13 cellular contexts compared by ENCODE assay signal in the genomic region with DNA sequence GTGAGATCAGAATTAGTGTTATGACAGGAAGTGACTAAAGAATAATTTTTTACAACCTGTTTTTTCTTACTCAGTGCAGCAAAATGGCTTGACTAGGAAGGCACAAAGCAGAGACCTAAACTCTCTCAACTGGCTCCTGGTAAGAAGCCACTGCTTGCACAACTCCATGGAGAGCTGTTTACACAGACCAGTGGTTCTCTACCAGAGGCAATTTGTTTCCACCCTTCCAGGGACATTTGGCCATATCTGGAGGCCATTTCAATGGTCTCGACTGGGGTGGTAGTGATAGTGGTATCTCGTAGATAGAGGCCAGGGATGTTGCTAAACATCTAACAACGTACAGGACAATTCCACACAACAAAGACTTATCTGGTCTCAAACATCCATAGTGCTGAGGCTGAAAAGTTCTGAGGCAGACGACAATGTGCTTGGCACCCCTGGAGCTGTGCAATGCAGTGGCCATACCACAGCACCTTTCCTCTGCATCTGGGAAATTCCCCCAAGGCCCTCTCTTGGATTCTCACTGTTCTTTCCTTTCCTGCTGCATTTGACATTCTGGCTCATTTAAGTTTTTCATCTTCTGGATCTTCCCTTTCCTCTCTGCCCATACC.
DNase-seq lines count a peak whose midpoint lies in the region; ATAC-seq and TF ChIP-seq lines count a peak whose summit lies in the region.
"Had no signal": no experiment of that assay in that cellular context is flagged by ENCODE, and none has a peak within 500 bp of the region (broad histone marks: within the 10 kb centered on the region; RNA-seq: fewer than 3 reads in every experiment).

No MANE protein-coding gene starts in this region.

- H3K4me1 Mint-ChIP-seq in natural killer cell treated with Interleukin-12 subunit alpha and Interleukin-12 subunit beta and Interleukin-15 and Interleukin-18, amount 100 ng/mL, for 72 hours (ENCODE audit: low read depth in 2 of 2), result no peaks in the 10 kb centered on the region
- H3K4me1 Mint-ChIP-seq: CD4-positive, CD25-positive, alpha-beta regulatory T cell had no signal

- peak; percentile 17 for DNase-seq in AG08395 (ENCODE audit: low spot score)
- peak; percentile 25 to 48 (median 44) for DNase-seq in body of pancreas
- DNase-seq in left lobe of liver (ENCODE audit: low spot score), result no peak
- no peak for DNase-seq in NCI-H2171 (lab: John Stamatoyannopoulos, UW)
- DNase-seq in natural killer cell treated with Interleukin-12 subunit alpha and Interleukin-12 subunit beta and Interleukin-15 and Interleukin-18, amount 100 ng/mL, for 72 hours (ENCODE audit: low spot score), result no peak
- no peak for DNase-seq in NCI-H774 (lab: John Stamatoyannopoulos, UW)
- DNase-seq in right cardiac atrium, result no peak
- DNase-seq: anterior cingulate cortex; CD4-positive, CD25-positive, alpha-beta regulatory T cell; NCI-H1105 treated with DMSO at 0.1 percent for 48 hours; stimulated activated CD4-positive, alpha-beta T cell treated with anti-CD3 and anti-CD28 coated beads, Interleukin-4, amount 100 ng/mL, for 24 hours; T-cell had no signal

- 88% methylated on average over 4 of the region's 4 CpGs for WGBS in HUES64
- WGBS in body of pancreas, 2 donors, result 25 to 44% methylated on average over 4 of the region's 4 CpGs
- 67% methylated on average over 4 of the region's 4 CpGs for WGBS in right cardiac atrium

- peaks cover 5 to 9% of the 10 kb centered on the region in 2 donors for H3K27me3 Mint-ChIP-seq in natural killer cell treated with Interleukin-12 subunit alpha and Interleukin-12 subunit beta and Interleukin-15 and Interleukin-18, amount 100 ng/mL, for 72 hours
- H3K27me3 Mint-ChIP-seq: CD4-positive, CD25-positive, alpha-beta regulatory T cell had no signal

- H3K9me3 Mint-ChIP-seq in natural killer cell treated with Interleukin-12 subunit alpha and Interleukin-12 subunit beta and Interleukin-15 and Interleukin-18, amount 100 ng/mL, for 72 hours, result peaks cover 3% of the 10 kb centered on the region
- H3K9me3 Mint-ChIP-seq: T-cell had no signal

- H3K4me3 ChIP-seq in HUES64 (ENCODE audit: low read length), result no peak overlapping the region
- no peak overlapping the region for H3K4me3 ChIP-seq in body of pancreas
- H3K4me3 ChIP-seq in right cardiac atrium (ENCODE audit: low read length), result no peak overlapping the region

- H3K9ac ChIP-seq in HUES64 (ENCODE audit: low read depth, low read length), result no peak overlapping the region

- intact Hi-C loops in body of pancreas (cut with DNase I), result no loop called here
- intact Hi-C loops in right cardiac atrium (cut with DNase I), result no loop called here

- TF ChIP-seq POLR2A in body of pancreas (IDR thresholded peaks at IDR 0.05), result no peak

- TF ChIP-seq CTCF in body of pancreas (IDR thresholded peaks at IDR 0.05), result no peak

- ATAC-seq in body of pancreas (peak; percentile 84), left lobe of liver (peak; percentile 61), right cardiac atrium (no peak)
- ATAC-seq in natural killer cell treated with Interleukin-12 subunit alpha and Interleukin-12 subunit beta and Interleukin-15 and Interleukin-18, amount 100 ng/mL, for 72 hours, result no peak
- ATAC-seq: T-cell had no signal

- no peaks in the 10 kb centered on the region for H3K36me3 Mint-ChIP-seq in natural killer cell treated with Interleukin-12 subunit alpha and Interleukin-12 subunit beta and Interleukin-15 and Interleukin-18, amount 100 ng/mL, for 72 hours
- H3K36me3 Mint-ChIP-seq: CD4-positive, CD25-positive, alpha-beta regulatory T cell; T-cell had no signal

- H3K27me3 ChIP-seq in HUES64 (ENCODE audit: insufficient read depth, low read length) (no peaks in the 10 kb centered on the region), body of pancreas (no peaks in the 10 kb centered on the region), right cardiac atrium (ENCODE audit: control insufficient read depth, insufficient read depth) (no peaks in the 10 kb centered on the region)

- H3K27ac ChIP-seq in HUES64 (ENCODE audit: low read depth, low read length) (peak overlapping the region; percentile 45; the same call in 1 of the 2 replicates), body of pancreas (peak overlapping the region; percentile 17 to 54 (median 33)), right cardiac atrium (ENCODE audit: low read length) (no peak overlapping the region)

- H3K4me3 Mint-ChIP-seq in natural killer cell treated with Interleukin-12 subunit alpha and Interleukin-12 subunit beta and Interleukin-15 and Interleukin-18, amount 100 ng/mL, for 72 hours, result no peak overlapping the region
- H3K4me3 Mint-ChIP-seq: CD4-positive, CD25-positive, alpha-beta regulatory T cell; T-cell had no signal

- no peaks in the 10 kb centered on the region for H3K9me3 ChIP-seq in HUES64 (ENCODE audit: insufficient read depth, low read depth, low read length)
- no peaks in the 10 kb centered on the region for H3K9me3 ChIP-seq in body of pancreas
- H3K9me3 ChIP-seq in right cardiac atrium (ENCODE audit: control insufficient read depth, low read length), result no peaks in the 10 kb centered on the region

- H3K4me1 ChIP-seq in HUES64 (ENCODE audit: insufficient read depth, low read length) (peaks cover 55% of the 10 kb centered on the region), body of pancreas (peaks cover 37% of the 10 kb centered on the region), right cardiac atrium (ENCODE audit: control insufficient read depth, insufficient read depth, low read length) (no peaks in the 10 kb centered on the region)

- H3K36me3 ChIP-seq in HUES64 (ENCODE audit: insufficient read depth, low read length), result no peaks in the 10 kb centered on the region
- H3K36me3 ChIP-seq in body of pancreas (replicated peaks in 1 of 2; ENCODE audit: insufficient read depth in 1 of 2, low read depth in 2 of 2), result no peaks in the 10 kb centered on the region

- no peak overlapping the region for H3K27ac Mint-ChIP-seq in natural killer cell treated with Interleukin-12 subunit alpha and Interleukin-12 subunit beta and Interleukin-15 and Interleukin-18, amount 100 ng/mL, for 72 hours
- H3K27ac Mint-ChIP-seq: CD4-positive, CD25-positive, alpha-beta regulatory T cell; T-cell had no signal

Comparison
In these comparisons a context has a peak if more than half of its experiments do, and no peak if none do; other contexts are left out.
1. DNase-seq: peak in AG08395 (single experiment) and body of pancreas (4 of 4); none in left lobe of liver (single experiment), NCI-H2171 (single experiment), natural killer cell treated with Interleukin-12 subunit alpha and Interleukin-12 subunit beta and Interleukin-15 and Interleukin-18, amount 100 ng/mL, for 72 hours (single experiment), NCI-H774 (single experiment) and right cardiac atrium (0 of 3).
2. ATAC-seq: peak in body of pancreas (single experiment) and left lobe of liver (single experiment); none in natural killer cell treated with Interleukin-12 subunit alpha and Interleukin-12 subunit beta and Interleukin-15 and Interleukin-18, amount 100 ng/mL, for 72 hours (0 of 2) and right cardiac atrium (0 of 2).